16 cellular contexts compared by ENCODE assay signal in genomic region chr3:191105418-191105817, GRCh38.
DNase-seq lines count a peak whose midpoint lies in the region; ATAC-seq and TF ChIP-seq lines count a peak whose summit lies in the region.
"Had no signal": no experiment of that assay in that cellular context is flagged by ENCODE, and none has a peak within 500 bp of the region (broad histone marks: within the 10 kb centered on the region; RNA-seq: fewer than 3 reads in every experiment).

No MANE protein-coding gene starts in this region.

- DNase-seq in endothelial cell (ENCODE audit: low spot score) (no peak), NCI-H2081 treated with DMSO at 0.1 percent for 48 hours (lab: John Stamatoyannopoulos, UW) (no peak), GM03348 (ENCODE audit: low spot score) (no peak)
- no peak for DNase-seq in activated T-helper 1 cell treated with anti-CD3 and anti-CD28 coated beads, Interleukin-12 subunit alpha, Interleukin-12 subunit beta, Interleukin-2, Interleukin-4 antibody, amounts not matched to agents 30 ng/mL and 10 ng/mL and 1 ng/mL, durations not matched to agents 14 hours and 24 hours and 36 hours (ENCODE audit: low spot score)
- DNase-seq: activated gamma-delta T cell treated with Interleukin-2 at 50 U/mL for 16 hours; GF-D8; NCI-H1417 treated with DMSO at 0.1 percent for 48 hours; NCI-H510A; stimulated activated CD8-positive, alpha-beta memory T cell treated with anti-CD3 and anti-CD28 coated beads, Interleukin-4, amount 100 ng/mL, for 48 hours; trophoblast cell had no signal

- H4K20me1 ChIP-seq in DOHH2 (ENCODE audit: control insufficient read depth, insufficient read depth, low read depth, low read length) = no peaks in the 10 kb centered on the region

- H3K4me1 ChIP-seq in DOHH2 (ENCODE audit: control insufficient read depth, low read length) = peaks cover 44% of the 10 kb centered on the region

- no peaks in the 10 kb centered on the region for H3K36me3 Mint-ChIP-seq in endothelial cell (ENCODE audit: low read depth, unreplicated experiment)
- H3K36me3 Mint-ChIP-seq in activated T-helper 1 cell treated with anti-CD3 and anti-CD28 coated beads, Interleukin-12 subunit alpha, Interleukin-12 subunit beta, Interleukin-2, Interleukin-4 antibody, amounts not matched to agents 30 ng/mL and 10 ng/mL and 1 ng/mL, durations not matched to agents 14 hours and 24 hours and 36 hours (ENCODE audit: low read depth) = no peaks in the 10 kb centered on the region
- H3K36me3 Mint-ChIP-seq: IgD-negative memory B cell, mesothelial cell of epicardium had no signal

- H3K4me1 Mint-ChIP-seq in endothelial cell (ENCODE audit: unreplicated experiment) = no peaks in the 10 kb centered on the region
- no peaks in the 10 kb centered on the region for H3K4me1 Mint-ChIP-seq in activated T-helper 1 cell treated with anti-CD3 and anti-CD28 coated beads, Interleukin-12 subunit alpha, Interleukin-12 subunit beta, Interleukin-2, Interleukin-4 antibody, amounts not matched to agents 30 ng/mL and 10 ng/mL and 1 ng/mL, durations not matched to agents 14 hours and 24 hours and 36 hours (ENCODE audit: low read depth)

- no peaks in the 10 kb centered on the region for H3K9me2 ChIP-seq in DOHH2 (replicated peaks; ENCODE audit: control insufficient read depth, low read length)

- peak overlapping the region; percentile 51 for H3K4me2 ChIP-seq in DOHH2 (ENCODE audit: low read length)

- H3K4me3 ChIP-seq in DOHH2 (ENCODE audit: low read length) = peak overlapping the region; percentile 37

- H3K79me2 ChIP-seq in DOHH2 (ENCODE audit: control insufficient read depth, low read length) = no peaks in the 10 kb centered on the region

- H3K27ac Mint-ChIP-seq in endothelial cell (ENCODE audit: unreplicated experiment) = no peak overlapping the region
- H3K27ac Mint-ChIP-seq in activated T-helper 1 cell treated with anti-CD3 and anti-CD28 coated beads, Interleukin-12 subunit alpha, Interleukin-12 subunit beta, Interleukin-2, Interleukin-4 antibody, amounts not matched to agents 30 ng/mL and 10 ng/mL and 1 ng/mL, durations not matched to agents 14 hours and 24 hours and 36 hours = no peak overlapping the region
- H3K27ac Mint-ChIP-seq: IgD-negative memory B cell, mesothelial cell of epicardium had no signal

- H3K9me3 ChIP-seq in DOHH2 (ENCODE audit: control insufficient read depth, insufficient read depth, low read length) = peaks cover 6% of the 10 kb centered on the region; the same call in 1 of the 2 replicates

- peaks cover 7% of the 10 kb centered on the region; the same call in 1 of the 2 replicates for H3K36me3 ChIP-seq in DOHH2 (ENCODE audit: control insufficient read depth, low read length)

- intact Hi-C loops in activated T-helper 1 cell treated with anti-CD3 and anti-CD28 coated beads, Interleukin-12 subunit alpha, Interleukin-12 subunit beta, Interleukin-2, Interleukin-4 antibody, amounts not matched to agents 30 ng/mL and 10 ng/mL and 1 ng/mL, durations not matched to agents 14 hours and 24 hours and 36 hours (cut with micrococcal nuclease) = no loop called here

- no peaks in the 10 kb centered on the region for H3K9me3 Mint-ChIP-seq in endothelial cell (ENCODE audit: unreplicated experiment)
- H3K9me3 Mint-ChIP-seq in activated T-helper 1 cell treated with anti-CD3 and anti-CD28 coated beads, Interleukin-12 subunit alpha, Interleukin-12 subunit beta, Interleukin-2, Interleukin-4 antibody, amounts not matched to agents 30 ng/mL and 10 ng/mL and 1 ng/mL, durations not matched to agents 14 hours and 24 hours and 36 hours = no peaks in the 10 kb centered on the region

- H3K27me3 ChIP-seq in DOHH2 (ENCODE audit: control insufficient read depth, low read length) = no peaks in the 10 kb centered on the region

- H3K27ac ChIP-seq in DOHH2 (ENCODE audit: low read depth, low read length) = peak overlapping the region; percentile 63

- peaks cover 7% of the 10 kb centered on the region; the same call in 1 of the 2 replicates for H3F3A ChIP-seq in DOHH2 (ENCODE audit: control insufficient read depth, insufficient read depth)

- ATAC-seq in GM19452 (IDR thresholded peaks at IDR 0.05; ENCODE audit: unreplicated experiment) (peak; percentile 87), HG02763 (IDR thresholded peaks at IDR 0.05; ENCODE audit: unreplicated experiment) (peak; percentile 72), HG03460 (IDR thresholded peaks at IDR 0.05; ENCODE audit: unreplicated experiment) (peak; percentile 93)

- TF ChIP-seq CTCF in DOHH2 (IDR thresholded peaks at IDR 0.05; ENCODE audit: low read depth, low read length, poor library complexity, severe bottlenecking) = no peak
- TF ChIP-seq CTCF in endothelial cell (IDR thresholded peaks at IDR 0.05; ENCODE audit: unreplicated experiment) = no peak

- no peak overlapping the region for H3K4me3 Mint-ChIP-seq in endothelial cell (ENCODE audit: unreplicated experiment)
- H3K4me3 Mint-ChIP-seq in activated T-helper 1 cell treated with anti-CD3 and anti-CD28 coated beads, Interleukin-12 subunit alpha, Interleukin-12 subunit beta, Interleukin-2, Interleukin-4 antibody, amounts not matched to agents 30 ng/mL and 10 ng/mL and 1 ng/mL, durations not matched to agents 14 hours and 24 hours and 36 hours = no peak overlapping the region
- H3K4me3 Mint-ChIP-seq: mesothelial cell of epicardium had no signal

- H3K27me3 Mint-ChIP-seq in endothelial cell (ENCODE audit: unreplicated experiment) = no peaks in the 10 kb centered on the region
- no peaks in the 10 kb centered on the region for H3K27me3 Mint-ChIP-seq in activated T-helper 1 cell treated with anti-CD3 and anti-CD28 coated beads, Interleukin-12 subunit alpha, Interleukin-12 subunit beta, Interleukin-2, Interleukin-4 antibody, amounts not matched to agents 30 ng/mL and 10 ng/mL and 1 ng/mL, durations not matched to agents 14 hours and 24 hours and 36 hours (ENCODE audit: insufficient read depth)
